In genomic region chr2:168350380-168350779, GRCh38 we compare ENCODE assay signal across 15 cellular contexts.
A peak's percentile ranks its signal among the peaks of the same experiment; 100 is the strongest.
DNase-seq lines count a peak whose midpoint lies in the region; TF ChIP-seq lines count a peak whose summit lies in the region.
"Had no signal": no experiment of that assay in that cellular context is flagged by ENCODE, and none has a peak within 500 bp of the region (broad histone marks: within the 10 kb centered on the region; RNA-seq: fewer than 3 reads in every experiment).

No MANE protein-coding gene starts in this region.

- intact Hi-C loops in prostate gland (cut with DNase I) = no loop called here

- DNase-seq in Kasumi-1 (lab: John Stamatoyannopoulos, UW) (peak; percentile 23 to 60), OCI-M1 (lab: John Stamatoyannopoulos, UW) (peak; percentile 33), fibroblast of mammary gland (ENCODE audit: low read depth) (peak; percentile 5), GM13977 (ENCODE audit: low spot score) (no peak), C1 segment of cervical spinal cord (lab: John Stamatoyannopoulos, UW) (no peak), prostate gland (ENCODE audit: low spot score) (no peak)
- DNase-seq in activated CD4-positive, CD25-positive, alpha-beta regulatory T cell treated with anti-CD3 and anti-CD28 coated beads, Interleukin-2, amount 50 U/mL, for 72 hours = no peak
- DNase-seq: activated CD4-positive, alpha-beta T cell treated with anti-CD3 and anti-CD28 coated beads, Interleukin-2, amount 50 U/mL, for 48 hours; GF-D8; T-helper 1 cell had no signal

- TF ChIP-seq POLR2A in prostate gland (IDR thresholded peaks at IDR 0.05) = no peak

- TF ChIP-seq CTCF in C4-2B (conservative IDR thresholded peaks at IDR 0.05) = peak; percentile 19; the same call in 1 of the 2 replicates
- TF ChIP-seq CTCF in fibroblast of mammary gland (conservative IDR thresholded peaks at IDR 0.05; ENCODE audit: control insufficient read depth, insufficient read depth, low read depth, low read length) = peak; percentile 7
- no peak for TF ChIP-seq CTCF in GM13977 (IDR thresholded peaks at IDR 0.05; ENCODE audit: extremely low read depth, insufficient read depth, missing control alignments)
- no peak for TF ChIP-seq CTCF in prostate gland (IDR thresholded peaks at IDR 0.05)

- WGBS in prostate gland = 71% methylated on average over 2 of the region's 2 CpGs

- H3K4me3 ChIP-seq in fibroblast of mammary gland (ENCODE audit: control insufficient read depth, low read depth, low read length) (no peak overlapping the region), prostate gland (no peak overlapping the region)
- H3K4me3 ChIP-seq: breast epithelium, K562 had no signal

- no peaks in the 10 kb centered on the region for H3K36me3 ChIP-seq in prostate gland
- H3K36me3 ChIP-seq: breast epithelium had no signal

- no peaks in the 10 kb centered on the region for H3K9me3 ChIP-seq in prostate gland

- in situ Hi-C loops in GM13977 (cut with MboI; ENCODE audit: low pct_unique_long_range_greater_than_20kb, low sequenced_read_pairs, unreplicated experiment) = no loop called here

- H3K27me3 ChIP-seq in prostate gland (replicated peaks; ENCODE audit: insufficient read depth) = no peaks in the 10 kb centered on the region
- H3K27me3 ChIP-seq: breast epithelium had no signal

- no peaks in the 10 kb centered on the region for H3K4me1 ChIP-seq in prostate gland (replicated peaks)
- H3K4me1 ChIP-seq: parathyroid adenoma had no signal

- no peak overlapping the region for H3K27ac ChIP-seq in C4-2B
- H3K27ac ChIP-seq in prostate gland = no peak overlapping the region
- H3K27ac ChIP-seq: breast epithelium, epithelial cell of prostate, parathyroid adenoma had no signal

Comparison
In these comparisons a context has a peak if more than half of its experiments do, and no peak if none do; other contexts are left out.
1. CTCF ChIP-seq: peak in C4-2B (single experiment) and fibroblast of mammary gland (single experiment); none in GM13977 (single experiment) and prostate gland (0 of 4).
2. DNase-seq: peak in Kasumi-1 (2 of 2), OCI-M1 (single experiment) and fibroblast of mammary gland (single experiment); none in GM13977 (single experiment), C1 segment of cervical spinal cord (0 of 14), activated CD4-positive, CD25-positive, alpha-beta regulatory T cell treated with anti-CD3 and anti-CD28 coated beads, Interleukin-2, amount 50 U/mL, for 72 hours (single experiment) and prostate gland (single experiment).